ENCODE assay signal across 10 cellular contexts in genomic region chr12:131604146-131604844, GRCh38.
DNase-seq lines count a peak whose midpoint lies in the region; ATAC-seq, FAIRE-seq and TF ChIP-seq lines count a peak whose summit lies in the region.
"Had no signal": no experiment of that assay in that cellular context is flagged by ENCODE, and none has a peak within 500 bp of the region (broad histone marks: within the 10 kb centered on the region; RNA-seq: fewer than 3 reads in every experiment).

No MANE protein-coding gene starts in this region.

- TF ChIP-seq CTCF in endodermal cell (conservative IDR thresholded peaks at IDR 0.05): no peak
- no peak for TF ChIP-seq CTCF in kidney (IDR thresholded peaks at IDR 0.05; ENCODE audit: borderline replicate concordance, extremely low read depth, insufficient read depth)

- no peaks in the 10 kb centered on the region for H4K20me1 ChIP-seq in BLaER1

- H3K4me3 ChIP-seq in BLaER1: no peak overlapping the region
- H3K4me3 ChIP-seq in endodermal cell (ENCODE audit: low read length): no peak overlapping the region
- no peak overlapping the region for H3K4me3 ChIP-seq in kidney (ENCODE audit: low read length in 2 of 2)

- DNase-seq in activated CD4-positive, alpha-beta T cell treated with anti-CD3 and anti-CD28 coated beads, Interleukin-2, amount 10 ng/mL, durations not matched to agents 24 days and 14 days: peak; percentile 87
- no peak for DNase-seq in endodermal cell
- DNase-seq in SW 1271 (lab: John Stamatoyannopoulos, UW): no peak
- DNase-seq in germinal center (ENCODE audit: low spot score): no peak
- DNase-seq in kidney: no peak
- DNase-seq in NCI-H2227 treated with DMSO at 0.1 percent for 48 hours (lab: John Stamatoyannopoulos, UW): no peak
- DNase-seq: ACHN had no signal

- FAIRE-seq in kidney (lab: Jason Lieb, UNC): no peak

- H3K27ac ChIP-seq in BLaER1 (no peak overlapping the region), endodermal cell (ENCODE audit: low read depth, low read length) (peak overlapping the region; percentile 49), kidney (ENCODE audit: low read depth in 2 of 2, low read length in 2 of 2) (no peak overlapping the region)

- peak overlapping the region; percentile 92 for H3K27ac Mint-ChIP-seq in activated CD4-positive, alpha-beta T cell treated with anti-CD3 and anti-CD28 coated beads, Interleukin-2, amount 10 ng/mL, durations not matched to agents 24 days and 14 days
- H3K27ac Mint-ChIP-seq in endodermal cell: no peak overlapping the region

- ATAC-seq in GM21528 (IDR thresholded peaks at IDR 0.05; ENCODE audit: low FRiP score, unreplicated experiment): peak; percentile 41

- H3K9me3 ChIP-seq in BLaER1 (no peaks in the 10 kb centered on the region), endodermal cell (ENCODE audit: control insufficient read depth, low read length) (no peaks in the 10 kb centered on the region), kidney (ENCODE audit: control insufficient read depth in 1 of 2, low read length in 2 of 2) (no peaks in the 10 kb centered on the region)

- peak overlapping the region; percentile 59 for H3K4me2 ChIP-seq in BLaER1

- no peaks in the 10 kb centered on the region for H3K27me3 Mint-ChIP-seq in activated CD4-positive, alpha-beta T cell treated with anti-CD3 and anti-CD28 coated beads, Interleukin-2, amount 10 ng/mL, durations not matched to agents 24 days and 14 days
- H3K27me3 Mint-ChIP-seq in endodermal cell (ENCODE audit: insufficient read depth): peaks cover 3% of the 10 kb centered on the region

- WGBS in endodermal cell (ENCODE audit: insufficient coverage in 1 of 2, insufficient read length in 1 of 2), 2 experiments: 73 to 80% methylated on average over 14 to 21 of the region's 21 CpGs

- peaks cover 43% of the 10 kb centered on the region for H3K4me1 ChIP-seq in BLaER1
- no peaks in the 10 kb centered on the region for H3K4me1 ChIP-seq in endodermal cell (ENCODE audit: control insufficient read depth, insufficient read depth, low read length)
- H3K4me1 ChIP-seq in kidney (ENCODE audit: control insufficient read depth in 1 of 2, insufficient read depth in 1 of 2, low read depth in 1 of 2, low read length in 2 of 2): no peaks in the 10 kb centered on the region

- H3K36me3 Mint-ChIP-seq in activated CD4-positive, alpha-beta T cell treated with anti-CD3 and anti-CD28 coated beads, Interleukin-2, amount 10 ng/mL, durations not matched to agents 24 days and 14 days (ENCODE audit: low read depth): peaks cover 1% of the 10 kb centered on the region
- no peaks in the 10 kb centered on the region for H3K36me3 Mint-ChIP-seq in endodermal cell (ENCODE audit: low read depth)

- H3K4me3 Mint-ChIP-seq in activated CD4-positive, alpha-beta T cell treated with anti-CD3 and anti-CD28 coated beads, Interleukin-2, amount 10 ng/mL, durations not matched to agents 24 days and 14 days: peak overlapping the region; percentile 82
- no peak overlapping the region for H3K4me3 Mint-ChIP-seq in endodermal cell
- H3K4me3 Mint-ChIP-seq: nephron had no signal

- H3K27me3 ChIP-seq in BLaER1: peaks cover 35% of the 10 kb centered on the region
- no peaks in the 10 kb centered on the region for H3K27me3 ChIP-seq in endodermal cell (ENCODE audit: control insufficient read depth, insufficient read depth, low read length, poor library complexity, severe bottlenecking)

- peaks cover 55% of the 10 kb centered on the region for H3K4me1 Mint-ChIP-seq in activated CD4-positive, alpha-beta T cell treated with anti-CD3 and anti-CD28 coated beads, Interleukin-2, amount 10 ng/mL, durations not matched to agents 24 days and 14 days
- H3K4me1 Mint-ChIP-seq in endodermal cell: peaks cover 20% of the 10 kb centered on the region

- no peaks in the 10 kb centered on the region for H3K36me3 ChIP-seq in BLaER1
- no peaks in the 10 kb centered on the region for H3K36me3 ChIP-seq in endodermal cell (ENCODE audit: control insufficient read depth, insufficient read depth, low read length)
- no peaks in the 10 kb centered on the region for H3K36me3 ChIP-seq in kidney (ENCODE audit: control insufficient read depth in 1 of 2, insufficient read depth in 2 of 2, low read length in 2 of 2)

- no peaks in the 10 kb centered on the region for H3K9me3 Mint-ChIP-seq in activated CD4-positive, alpha-beta T cell treated with anti-CD3 and anti-CD28 coated beads, Interleukin-2, amount 10 ng/mL, durations not matched to agents 24 days and 14 days
- H3K9me3 Mint-ChIP-seq in endodermal cell: no peaks in the 10 kb centered on the region
- H3K9me3 Mint-ChIP-seq: nephron had no signal

- intact Hi-C loops in activated CD4-positive, alpha-beta T cell treated with anti-CD3 and anti-CD28 coated beads, Interleukin-2, amount 10 ng/mL, durations not matched to agents 24 days and 14 days (cut with micrococcal nuclease): loop anchor here (10.0 kb wide), 1 partner anchor 729 kb away; the partner anchor contains the start of gene RAN
- intact Hi-C loops in kidney (cut with DNase I): no loop called here

- H3K9ac ChIP-seq in BLaER1: no peak overlapping the region
- H3K9ac ChIP-seq in endodermal cell (ENCODE audit: extremely low read depth, low read length, poor library complexity, severe bottlenecking): no peak overlapping the region
- H3K9ac ChIP-seq in kidney (ENCODE audit: low read length in 2 of 2): no peak overlapping the region
